22 cellular contexts compared by ENCODE assay signal in the genomic region with DNA sequence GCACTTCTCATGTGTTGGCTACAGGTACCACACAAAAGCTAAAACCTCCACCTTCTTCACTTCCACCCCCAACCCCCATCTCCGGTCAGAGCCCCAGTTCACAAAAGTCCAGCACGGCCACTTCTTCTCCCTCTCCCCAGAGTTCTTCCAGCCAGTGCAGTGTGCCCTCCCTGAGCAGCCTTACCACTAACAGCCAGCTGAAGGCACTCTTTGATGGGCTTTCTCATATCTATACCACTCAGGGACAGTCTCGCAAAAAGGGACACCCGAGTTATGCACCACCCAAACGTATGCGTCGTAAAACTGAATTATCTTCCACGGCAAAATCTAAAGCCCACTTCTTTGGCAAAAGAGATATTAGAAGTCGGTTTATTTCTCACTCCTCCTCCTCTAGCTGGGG.
DNase-seq lines count a peak whose midpoint lies in the region; ATAC-seq and TF ChIP-seq lines count a peak whose summit lies in the region.
"Had no signal": no experiment of that assay in that cellular context is flagged by ENCODE, and none has a peak within 500 bp of the region (broad histone marks: within the 10 kb centered on the region; RNA-seq: fewer than 3 reads in every experiment).

No MANE protein-coding gene starts in this region.

- ATAC-seq in IMR-90 (ENCODE audit: low read depth) (no peak), WTC11 (no peak)
- ATAC-seq: CD8-positive, alpha-beta T cell had no signal

- no peak overlapping the region for H3K4ac ChIP-seq in IMR-90 (ENCODE audit: low read depth, low read length)

- H3K27ac ChIP-seq in CD4-positive, alpha-beta memory T cell (ENCODE audit: low read depth, low read length): no peak overlapping the region
- no peak overlapping the region for H3K27ac ChIP-seq in IMR-90 (ENCODE audit: insufficient read depth, low read length)
- H3K27ac ChIP-seq: A549, BLaER1, PC-9 had no signal

- H4K91ac ChIP-seq in IMR-90 (ENCODE audit: insufficient read depth, low read depth, low read length): no peak overlapping the region

- H3K4me3 Mint-ChIP-seq in CD4-positive, alpha-beta memory T cell: peak overlapping the region in 2 of 8 donors; percentile 6 to 40
- H3K4me3 Mint-ChIP-seq in WTC11 (no peak overlapping the region), mesothelial cell of epicardium (no peak overlapping the region)
- H3K4me3 Mint-ChIP-seq: CD8-positive, alpha-beta T cell; H9 had no signal

- H3K27me3 ChIP-seq in CD4-positive, alpha-beta memory T cell (ENCODE audit: insufficient read depth, low read length): no peaks in the 10 kb centered on the region
- no peaks in the 10 kb centered on the region for H3K27me3 ChIP-seq in IMR-90 (ENCODE audit: control insufficient read depth, insufficient read depth, low read length)
- H3K27me3 ChIP-seq: BLaER1 had no signal

- no peak overlapping the region for H2BK15ac ChIP-seq in IMR-90 (ENCODE audit: low read depth, low read length)

- H3K9me3 Mint-ChIP-seq in CD4-positive, alpha-beta memory T cell: no peaks in the 10 kb centered on the region
- no peaks in the 10 kb centered on the region for H3K9me3 Mint-ChIP-seq in WTC11
- no peaks in the 10 kb centered on the region for H3K9me3 Mint-ChIP-seq in mesothelial cell of epicardium
- H3K9me3 Mint-ChIP-seq: CD8-positive, alpha-beta T cell; H9; IgD-negative memory B cell had no signal

- H3K4me1 Mint-ChIP-seq in CD4-positive, alpha-beta memory T cell: peaks cover 23 to 35% (median 29%) of the 10 kb centered on the region in 4 donors
- H3K4me1 Mint-ChIP-seq in WTC11: no peaks in the 10 kb centered on the region
- peaks cover 49% of the 10 kb centered on the region for H3K4me1 Mint-ChIP-seq in mesothelial cell of epicardium
- H3K4me1 Mint-ChIP-seq: H9 had no signal

- no peak overlapping the region for H2AK5ac ChIP-seq in IMR-90 (ENCODE audit: low read depth, low read length)

- dilution Hi-C loops in IMR-90 (cut with HindIII; ENCODE audit: low sequenced_read_pairs, unreplicated experiment): no loop called here

- no peaks in the 10 kb centered on the region for H3K9me3 ChIP-seq in CD4-positive, alpha-beta memory T cell (ENCODE audit: control insufficient read depth in 1 of 2, low read length in 2 of 2)
- no peaks in the 10 kb centered on the region for H3K9me3 ChIP-seq in IMR-90 (ENCODE audit: control insufficient read depth, insufficient read depth, low read length)
- H3K9me3 ChIP-seq: A549, BLaER1 had no signal

- no peak overlapping the region for H4K5ac ChIP-seq in IMR-90 (ENCODE audit: low read depth, low read length)

- no peak for TF ChIP-seq POLR2A in IMR-90 (IDR thresholded peaks at IDR 0.05; ENCODE audit: low read depth, low read length)

- TF ChIP-seq CTCF in IMR-90 (conservative IDR thresholded peaks at IDR 0.05; ENCODE audit: low read depth, low read length) (no peak), WTC11 (IDR thresholded peaks at IDR 0.05) (no peak), mesothelial cell of epicardium (IDR thresholded peaks at IDR 0.05; ENCODE audit: unreplicated experiment) (no peak), GM13977 (IDR thresholded peaks at IDR 0.05; ENCODE audit: extremely low read depth, insufficient read depth, missing control alignments) (no peak)

- H2AFZ ChIP-seq in IMR-90 (replicated peaks; ENCODE audit: low read length, poor library complexity): no peak overlapping the region
- H2AFZ ChIP-seq: PC-9 had no signal

- POLR2A ChIA-PET in CD4-positive, alpha-beta memory T cell (lab: Charles Lee; ENCODE audit: partially characterized antibody): no interaction called here
- POLR2A ChIA-PET in IMR-90 (lab: Charles Lee; ENCODE audit: unreplicated experiment): no interaction called here
- POLR2A ChIA-PET in WTC11 (lab: Charles Lee): no interaction called here

- BruUV-seq in IMR-90 (replicated peaks; lab: Mats Ljungman, UMichigan): TSS peak; percentile 70

- no peak for TF ChIP-seq RAD21 in IMR-90 (IDR thresholded peaks at IDR 0.05; ENCODE audit: low read length)

- CTCF ChIA-PET in CD4-positive, alpha-beta memory T cell (lab: Charles Lee; ENCODE audit: partially characterized antibody): no interaction called here
- CTCF ChIA-PET in IMR-90 (lab: Yijun Ruan, JAX): no interaction called here
- CTCF ChIA-PET in WTC11 (lab: Charles Lee): interaction anchor here (0.8 to 1.7 kb wide), 4 partner anchors 9 to 123 kb away, joined by 3 to 6 read pairs (median 4); no protein-coding TSS in a partner anchor

- H3K14ac ChIP-seq in IMR-90 (replicated peaks; ENCODE audit: low read depth, low read length): no peak overlapping the region

- peak overlapping the region in 5 of 7 donors; percentile 1 to 62 (median 22) for H3K27ac Mint-ChIP-seq in CD4-positive, alpha-beta memory T cell
- peak overlapping the region; percentile 3 for H3K27ac Mint-ChIP-seq in WTC11
- peak overlapping the region; percentile 7 for H3K27ac Mint-ChIP-seq in mesothelial cell of epicardium
- H3K27ac Mint-ChIP-seq: IgD-negative memory B cell had no signal

- H2AK9ac ChIP-seq in IMR-90 (replicated peaks; ENCODE audit: low read depth, low read length, poor library complexity): no peak overlapping the region

- peaks cover 17% of the 10 kb centered on the region for H3K36me3 ChIP-seq in CD4-positive, alpha-beta memory T cell (ENCODE audit: insufficient read depth, low read length)
- H3K36me3 ChIP-seq in IMR-90 (ENCODE audit: control insufficient read depth, insufficient read depth, low read length): peaks cover 24% of the 10 kb centered on the region

- H2BK120ac ChIP-seq in IMR-90 (ENCODE audit: low read depth, low read length): no peak overlapping the region

- H2BK5ac ChIP-seq in IMR-90 (ENCODE audit: low read depth, low read length, poor library complexity, severe bottlenecking): no peak overlapping the region

- H3K9ac ChIP-seq in IMR-90 (ENCODE audit: low read depth, low read length): no peak overlapping the region
- H3K9ac ChIP-seq: BLaER1 had no signal

- no peak overlapping the region for H4K8ac ChIP-seq in IMR-90 (ENCODE audit: low read depth in 2 of 2, low read length in 2 of 2)

- no peak overlapping the region for H3K56ac ChIP-seq in IMR-90 (ENCODE audit: extremely low read depth, insufficient read depth, low read length)

- peaks cover 21% of the 10 kb centered on the region for H3K4me1 ChIP-seq in CD4-positive, alpha-beta memory T cell (ENCODE audit: insufficient read depth, low read length)
- no peaks in the 10 kb centered on the region for H3K4me1 ChIP-seq in IMR-90 (ENCODE audit: control insufficient read depth, insufficient read depth, low read length)
- H3K4me1 ChIP-seq: A549 had no signal

- intact Hi-C loops in CD4-positive, alpha-beta memory T cell (cut with micrococcal nuclease): no loop called here
- intact Hi-C loops in IMR-90 (cut with micrococcal nuclease): no loop called here

- no peak for DNase-seq in CD4-positive, alpha-beta memory T cell
- no peak for DNase-seq in IMR-90
- DNase-seq in WTC11 (ENCODE audit: low spot score): no peak
- no peak for DNase-seq in mesothelial cell of epicardium (ENCODE audit: low spot score in 2 of 2, unreplicated experiment in 2 of 2)
- DNase-seq in stimulated activated CD4-positive, alpha-beta T cell treated with anti-CD3 and anti-CD28 coated beads, Interleukin-4, amount 100 ng/mL, for 1 hour: no peak
- DNase-seq in NCI-H146 treated with DMSO at 0.1 percent for 48 hours (lab: John Stamatoyannopoulos, UW; ENCODE audit: unreplicated experiment): no peak
- no peak for DNase-seq in GM13977 (ENCODE audit: low spot score)
- DNase-seq: CD8-positive, alpha-beta T cell; DMS53; EL; Kasumi-1; MM.1S; NCI-H1092 treated with DMSO at 0.1 percent for 48 hours; NCI-H146; NCI-H2081 treated with DMSO at 0.1 percent for 48 hours; NCI-H510A; NCI-H774; PC-9 had no signal

- no peak overlapping the region for H3K23ac ChIP-seq in IMR-90 (ENCODE audit: low read depth, low read length)

- in situ Hi-C loops in IMR-90 (cut with MboI; ENCODE audit: low sequenced_read_pairs) (no loop called here), GM13977 (cut with MboI; ENCODE audit: low pct_unique_long_range_greater_than_20kb, low sequenced_read_pairs, unreplicated experiment) (no loop called here)

- 95% methylated on average over 2 of the region's 9 CpGs; no CpG with 5 or more reads in 1 of the 2 experiments for WGBS in IMR-90 (ENCODE audit: extremely low coverage in 2 of 2, insufficient read length in 1 of 2), 2 experiments

- H4K20me1 ChIP-seq in IMR-90 (ENCODE audit: insufficient read depth, low read length): no peaks in the 10 kb centered on the region; the same call in 1 of the 2 replicates
- H4K20me1 ChIP-seq: BLaER1 had no signal

- no peak overlapping the region for H3K18ac ChIP-seq in IMR-90 (ENCODE audit: low read depth, low read length)

- peaks cover 19 to 30% of the 10 kb centered on the region in 2 experiments; a peak in 3 of 4 replicates for H3K79me1 ChIP-seq in IMR-90 (ENCODE audit: low read depth in 1 of 2, low read length in 2 of 2)

- H3K9me1 ChIP-seq in IMR-90 (ENCODE audit: insufficient read depth, low read length): peaks cover 11% of the 10 kb centered on the region

- peaks cover 49 to 53% of the 10 kb centered on the region in 2 donors for H3K36me3 Mint-ChIP-seq in CD4-positive, alpha-beta memory T cell
- H3K36me3 Mint-ChIP-seq in WTC11: peaks cover 5% of the 10 kb centered on the region
- peaks cover 38% of the 10 kb centered on the region for H3K36me3 Mint-ChIP-seq in mesothelial cell of epicardium

- H3K4me2 ChIP-seq in IMR-90 (ENCODE audit: low read depth, low read length): no peak overlapping the region
- H3K4me2 ChIP-seq: A549, BLaER1, PC-9 had no signal

- no peak overlapping the region for H2BK20ac ChIP-seq in IMR-90 (ENCODE audit: low read depth, low read length)

- H3K27me3 Mint-ChIP-seq in CD4-positive, alpha-beta memory T cell: no peaks in the 10 kb centered on the region
- H3K27me3 Mint-ChIP-seq in WTC11 (ENCODE audit: low read depth) (no peaks in the 10 kb centered on the region), mesothelial cell of epicardium (ENCODE audit: low read depth) (no peaks in the 10 kb centered on the region)
- H3K27me3 Mint-ChIP-seq: IgD-negative memory B cell had no signal

- H3K4me3 ChIP-seq in CD4-positive, alpha-beta memory T cell (ENCODE audit: low read length in 2 of 2): no peak overlapping the region
- no peak overlapping the region for H3K4me3 ChIP-seq in IMR-90 (ENCODE audit: insufficient read depth, low read depth, low read length)
- H3K4me3 ChIP-seq: A549, BLaER1, PC-9 had no signal

TF ChIP-seq in IMR-90, 13 proteins besides CTCF, POLR2A, EP300 and RAD21:
- no peak for TF ChIP-seq FOS (IDR thresholded peaks at IDR 0.05; ENCODE audit: low read depth, low read length)
- TF ChIP-seq MAZ (IDR thresholded peaks at IDR 0.05; ENCODE audit: borderline replicate concordance, low read depth, low read length): no peak
- no peak for TF ChIP-seq NFE2L2 (IDR thresholded peaks at IDR 0.05; ENCODE audit: low read depth, low read length)
- TF ChIP-seq CEBPB (IDR thresholded peaks at IDR 0.05; ENCODE audit: low read depth, low read length): no peak

TF ChIP-seq in WTC11, 78 proteins besides CTCF, POLR2A, EP300 and RAD21 (continues in another document):
- TF ChIP-seq CBFB (CRISPR knock-in tag; IDR thresholded peaks at IDR 0.05; ENCODE audit: low read depth) (no peak), NR1H2 (CRISPR knock-in tag; IDR thresholded peaks at IDR 0.05) (no peak), ATF1 (CRISPR knock-in tag; IDR thresholded peaks at IDR 0.05) (no peak), FOXP1 (CRISPR knock-in tag; IDR thresholded peaks at IDR 0.05; ENCODE audit: borderline replicate concordance) (no peak), FOXK1 (CRISPR knock-in tag; IDR thresholded peaks at IDR 0.05) (no peak), TEAD1 (CRISPR knock-in tag; IDR thresholded peaks at IDR 0.05) (no peak)
